17 cellular contexts compared by ENCODE assay signal in the genomic region with DNA sequence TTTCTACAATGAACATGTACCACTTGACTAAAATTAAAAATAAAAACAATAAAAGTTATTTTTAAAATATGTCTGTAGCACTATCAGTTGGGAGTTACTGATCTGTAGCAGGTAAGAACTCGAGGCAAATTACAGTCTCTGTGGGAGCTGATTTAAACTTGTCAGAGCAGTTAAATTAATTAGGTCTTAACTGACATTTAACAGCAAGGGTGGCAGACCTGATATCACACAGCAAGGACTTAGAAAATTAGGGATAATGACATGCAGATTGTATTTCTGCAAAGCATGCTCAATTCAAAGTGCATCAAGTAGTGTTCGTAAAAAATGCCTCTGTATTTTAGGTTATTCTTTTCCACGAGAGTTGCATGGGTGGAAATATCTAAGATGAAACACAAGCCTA.
A peak's percentile ranks its signal among the peaks of the same experiment; 100 is the strongest.
DNase-seq lines count a peak whose midpoint lies in the region; TF ChIP-seq lines count a peak whose summit lies in the region.
"Had no signal": no experiment of that assay in that cellular context is flagged by ENCODE, and none has a peak within 500 bp of the region (broad histone marks: within the 10 kb centered on the region; RNA-seq: fewer than 3 reads in every experiment).

No MANE protein-coding gene starts in this region.

- H3K36me3 ChIP-seq in BLaER1 treated with 17β-estradiol and CSF1 and Interleukin-3, amounts not matched to agents 10 nM and 100 nM: no peaks in the 10 kb centered on the region
- H3K36me3 ChIP-seq in ascending aorta: no peaks in the 10 kb centered on the region

- H3K4me1 ChIP-seq in BLaER1 treated with 17β-estradiol and CSF1 and Interleukin-3, amounts not matched to agents 10 nM and 100 nM: peaks cover 30 to 64% (median 48%) of the 10 kb centered on the region in 10 experiments
- H3K4me1 ChIP-seq in ascending aorta: peaks cover 0 to 21% of the 10 kb centered on the region in 2 donors

- intact Hi-C loops in ascending aorta (cut with DNase I): no loop called here

- no peak for TF ChIP-seq CTCF in ascending aorta (IDR thresholded peaks at IDR 0.05)
- no peak for TF ChIP-seq CTCF in nephron (IDR thresholded peaks at IDR 0.05; ENCODE audit: unreplicated experiment in 3 of 3)

- H3K27me3 Mint-ChIP-seq in nephron (ENCODE audit: low read depth) (no peaks in the 10 kb centered on the region), immature natural killer cell (ENCODE audit: low read depth in 3 of 3) (peaks cover 0 to 4% (median 0%) of the 10 kb centered on the region in 3 donors)

- H3K27me3 ChIP-seq in BLaER1 treated with 17β-estradiol and CSF1 and Interleukin-3, amounts not matched to agents 10 nM and 100 nM: no peaks in the 10 kb centered on the region
- H3K27me3 ChIP-seq in ascending aorta: no peaks in the 10 kb centered on the region

- peak overlapping the region in 8 of 11 experiments; percentile 1 to 74 (median 50); a peak in 11 of 22 replicates for H3K27ac ChIP-seq in BLaER1 treated with 17β-estradiol and CSF1 and Interleukin-3, amounts not matched to agents 10 nM and 100 nM
- peak overlapping the region; percentile 42 to 64 for H3K27ac ChIP-seq in ascending aorta
- H3K27ac ChIP-seq: HL-60 had no signal

- H3K27ac Mint-ChIP-seq in nephron (peak overlapping the region; percentile 98 to 100 (median 99)), immature natural killer cell (no peak overlapping the region)
- H3K27ac Mint-ChIP-seq: CD8-positive, alpha-beta T cell; GM23338 had no signal

- H3K36me3 Mint-ChIP-seq in nephron (ENCODE audit: low read depth) (no peaks in the 10 kb centered on the region), immature natural killer cell (no peaks in the 10 kb centered on the region)
- H3K36me3 Mint-ChIP-seq: CD8-positive, alpha-beta T cell had no signal

- no peaks in the 10 kb centered on the region for H4K20me1 ChIP-seq in BLaER1 treated with 17β-estradiol and CSF1 and Interleukin-3, amounts not matched to agents 10 nM and 100 nM

- peak; percentile 11 for DNase-seq in NCI-H146 (lab: John Stamatoyannopoulos, UW)
- DNase-seq in NCI-H146 treated with DMSO at 0.1 percent for 48 hours (lab: John Stamatoyannopoulos, UW; ENCODE audit: unreplicated experiment): no peak
- DNase-seq in ascending aorta (ENCODE audit: low spot score in 2 of 2): no peak
- DNase-seq in stimulated activated CD4-positive, alpha-beta T cell treated with anti-CD3 and anti-CD28 coated beads, Interleukin-4, amount 100 ng/mL, for 24 hours: no peak
- DNase-seq in immature natural killer cell: no peak
- DNase-seq in NCI-H1436 treated with DMSO at 0.1 percent for 48 hours (lab: John Stamatoyannopoulos, UW): no peak
- DNase-seq: 8988T; AML-193; CD8-positive, alpha-beta T cell; COR-L47; DMS53; H7 had no signal

- H3K9me3 ChIP-seq in BLaER1 treated with 17β-estradiol and CSF1 and Interleukin-3, amounts not matched to agents 10 nM and 100 nM (replicated peaks in 1 of 11): peaks cover 0 to 6% (median 0%) of the 10 kb centered on the region in 11 experiments; a peak in 1 of 22 replicates
- no peaks in the 10 kb centered on the region for H3K9me3 ChIP-seq in ascending aorta

- peak overlapping the region in 4 of 11 experiments; percentile 5 to 55 (median 18); a peak in 2 of 22 replicates for H3K9ac ChIP-seq in BLaER1 treated with 17β-estradiol and CSF1 and Interleukin-3, amounts not matched to agents 10 nM and 100 nM

- no peak overlapping the region; a peak in 1 of 20 replicates for H3K4me3 ChIP-seq in BLaER1 treated with 17β-estradiol and CSF1 and Interleukin-3, amounts not matched to agents 10 nM and 100 nM
- H3K4me3 ChIP-seq in ascending aorta: no peak overlapping the region
- H3K4me3 ChIP-seq: GM12878, GM23338 had no signal

- peak overlapping the region; percentile 64 to 88 (median 78) for H3K4me2 ChIP-seq in BLaER1 treated with 17β-estradiol and CSF1 and Interleukin-3, amounts not matched to agents 10 nM and 100 nM
- H3K4me2 ChIP-seq: GM23338 had no signal

- H3K4me3 Mint-ChIP-seq in nephron (no peak overlapping the region), immature natural killer cell (no peak overlapping the region)
- H3K4me3 Mint-ChIP-seq: CD8-positive, alpha-beta T cell; GM23338 had no signal

- H3K9me3 Mint-ChIP-seq in nephron (no peaks in the 10 kb centered on the region), immature natural killer cell (peaks cover 0 to 45% (median 4%) of the 10 kb centered on the region in 6 donors)
- H3K9me3 Mint-ChIP-seq: CD8-positive, alpha-beta T cell; GM23338 had no signal

- peaks cover 61% of the 10 kb centered on the region for H3K4me1 Mint-ChIP-seq in nephron
- no peaks in the 10 kb centered on the region for H3K4me1 Mint-ChIP-seq in immature natural killer cell
- H3K4me1 Mint-ChIP-seq: GM23338 had no signal

Comparison
In these comparisons a context has a peak if more than half of its experiments do, and no peak if none do; other contexts are left out.
1. H3K27ac Mint-ChIP-seq: peak in nephron (3 of 3); none in immature natural killer cell (0 of 6).